10 cellular contexts compared by ENCODE assay signal in genomic region chr19:9786819-9787218, GRCh38. TPM values are rescaled to one million over a fixed set of nuclear protein-coding genes. Genes with fewer than 3 reads are reported as not detected.
DNase-seq lines count a peak whose midpoint lies in the region; ATAC-seq, FAIRE-seq and TF ChIP-seq lines count a peak whose summit lies in the region.
"Had no signal": no experiment of that assay in that cellular context is flagged by ENCODE, and none has a peak within 500 bp of the region (broad histone marks: within the 10 kb centered on the region; RNA-seq: fewer than 3 reads in every experiment).

No MANE protein-coding gene starts in this region.

- peaks cover 24 to 39% (median 32%) of the 10 kb centered on the region in 3 donors for H3K4me1 Mint-ChIP-seq in naive B cell

- H3K9me1 ChIP-seq in K562 (ENCODE audit: control insufficient read depth, insufficient read depth, low read length): no peaks in the 10 kb centered on the region

- no peak overlapping the region for H3K4me3 ChIP-seq in right atrium auricular region
- H3K4me3 ChIP-seq in K562: no peak overlapping the region
- H3K4me3 ChIP-seq in uterus: no peak overlapping the region
- H3K4me3 ChIP-seq in ovary: no peak overlapping the region

- WGBS in K562 (ENCODE audit: insufficient coverage, low coverage, missing lambda C conversion rate): 39% methylated on average over 8 of the region's 8 CpGs
- WGBS in ovary, 3 donors: 90 to 97% (median 94%) methylated on average over 8 of the region's 8 CpGs

- H3K4me2 ChIP-seq in K562 (ENCODE audit: insufficient read depth, low read length): peak overlapping the region; percentile 70

- H2AFZ ChIP-seq in K562 (ENCODE audit: low read depth, low read length): peak overlapping the region; percentile 68

- FAIRE-seq in K562 (lab: Jason Lieb, UNC): peak; percentile 54
- FAIRE-seq: keratinocyte had no signal

- H3K27me3 ChIP-seq in right atrium auricular region: no peaks in the 10 kb centered on the region
- H3K27me3 ChIP-seq in K562 (ENCODE audit: control insufficient read depth in 2 of 2, insufficient read depth in 2 of 2, low read length in 2 of 2): no peaks in the 10 kb centered on the region
- H3K27me3 ChIP-seq in uterus: no peaks in the 10 kb centered on the region
- H3K27me3 ChIP-seq in ovary: no peaks in the 10 kb centered on the region

- peak overlapping the region in 7 of 8 donors; percentile 68 to 88 (median 76) for H3K4me3 Mint-ChIP-seq in naive B cell

- TF ChIP-seq EP300 in K562 (IDR thresholded peaks at IDR 0.05; ENCODE audit: low read length): no peak
- TF ChIP-seq EP300 in ovary (IDR thresholded peaks at IDR 0.05): no peak

- TF ChIP-seq POLR2A in K562 (conservative IDR thresholded peaks at IDR 0.05) (no peak), uterus (IDR thresholded peaks at IDR 0.05) (no peak), ovary (IDR thresholded peaks at IDR 0.05) (no peak)

- H3K36me3 ChIP-seq in right atrium auricular region (no peaks in the 10 kb centered on the region), K562 (ENCODE audit: control insufficient read depth, insufficient read depth, low read length) (no peaks in the 10 kb centered on the region), uterus (no peaks in the 10 kb centered on the region), ovary (no peaks in the 10 kb centered on the region)

- intact Hi-C loops in left ventricle myocardium superior (cut with micrococcal nuclease): no loop called here
- intact Hi-C loops in K562 (cut with micrococcal nuclease): no loop called here
- intact Hi-C loops in uterus (cut with DNase I; ENCODE audit: low total_unique reads): no loop called here
- intact Hi-C loops in ovary (cut with DNase I): loop anchor here in 3 of 4 donors (5.0 to 10.0 kb wide), 3 partner anchors 162 to 465 kb away; partner anchors contain the start of genes ZNF561 (in 2 of the 3) and ZNF559 (in 1 of the 3)

- H3K4me1 ChIP-seq in right atrium auricular region: peaks cover 0 to 24% of the 10 kb centered on the region in 2 donors
- peaks cover 45 to 54% of the 10 kb centered on the region in 2 experiments for H3K4me1 ChIP-seq in K562 (replicated peaks in 1 of 2; ENCODE audit: control insufficient read depth in 2 of 2, insufficient read depth in 2 of 2, low read length in 2 of 2)
- H3K4me1 ChIP-seq in uterus: peaks cover 0 to 7% of the 10 kb centered on the region in 2 donors
- peaks cover 7% of the 10 kb centered on the region for H3K4me1 ChIP-seq in ovary (ENCODE audit: insufficient read depth)

- no peaks in the 10 kb centered on the region for H3K9me3 Mint-ChIP-seq in naive B cell

- no peak for DNase-seq in right atrium auricular region (ENCODE audit: low spot score)
- no peak for DNase-seq in left ventricle myocardium superior
- peak in 1 of 4 experiments; percentile 72 for DNase-seq in K562 (ENCODE audit: extremely low read depth in 1 of 4, low spot score in 3 of 4)
- DNase-seq in naive B cell: no peak
- no peak for DNase-seq in uterus
- DNase-seq in ovary: no peak
- DNase-seq: activated effector memory CD4-positive, alpha-beta T cell treated with Interleukin-2 at 50 U/mL for 16 hours had no signal

- H3K9me3 ChIP-seq in right atrium auricular region (no peaks in the 10 kb centered on the region), K562 (replicated peaks; ENCODE audit: control insufficient read depth, insufficient read depth, low read depth, low read length) (no peaks in the 10 kb centered on the region), uterus (no peaks in the 10 kb centered on the region), ovary (no peaks in the 10 kb centered on the region)

- TF ChIP-seq CTCF in right atrium auricular region (IDR thresholded peaks at IDR 0.05) (no peak), K562 (IDR thresholded peaks at IDR 0.05 in 2 of 3, conservative IDR thresholded peaks at IDR 0.05 in 1 of 3; ENCODE audit: insufficient read depth in 2 of 3, low read depth in 1 of 3, low read length in 3 of 3) (no peak), uterus (IDR thresholded peaks at IDR 0.05) (no peak), ovary (IDR thresholded peaks at IDR 0.05) (no peak)

- POLR2A ChIA-PET in K562 (lab: Yijun Ruan, JAX): no interaction called here

- H3K27ac Mint-ChIP-seq in naive B cell: peak overlapping the region in 3 of 6 donors; percentile 81 to 85 (median 82)

- CTCF ChIA-PET in K562 (lab: Yijun Ruan, JAX; ENCODE audit: low intra/inter-chr PET ratio): interaction anchor here (0.7 kb wide), 1 partner anchor 151 kb away, joined by 4 read pairs; no protein-coding TSS in a partner anchor

- no peaks in the 10 kb centered on the region for H4K20me1 ChIP-seq in K562 (replicated peaks; ENCODE audit: control insufficient read depth, insufficient read depth, low read length)

- no peaks in the 10 kb centered on the region for H3K36me3 Mint-ChIP-seq in naive B cell

- TF ChIP-seq RAD21 in K562 (CRISPR knock-in tag; conservative IDR thresholded peaks at IDR 0.05 in 1 of 2, IDR thresholded peaks at IDR 0.05 in 1 of 2): no peak

- ATAC-seq in left ventricle myocardium superior: no peak
- ATAC-seq in K562: no peak
- no peak for ATAC-seq in naive B cell (ENCODE audit: low read depth in 2 of 2)
- no peak for ATAC-seq in GM18502 (IDR thresholded peaks at IDR 0.05; ENCODE audit: poor library complexity, unreplicated experiment)
- no peak for ATAC-seq in GM19328 (IDR thresholded peaks at IDR 0.05; ENCODE audit: unreplicated experiment)

- peaks cover 5% of the 10 kb centered on the region; the same call in 2 of the 3 replicates for H3K79me2 ChIP-seq in K562 (ENCODE audit: control insufficient read depth, insufficient read depth, low read length)

- H3K27me3 Mint-ChIP-seq in naive B cell: no peaks in the 10 kb centered on the region

- BruUV-seq in K562 (replicated peaks; lab: Mats Ljungman, UMichigan): no TSS peak

- peak overlapping the region; percentile 71 to 83; a peak in 3 of 4 replicates for H3K9ac ChIP-seq in K562 (ENCODE audit: insufficient read depth in 1 of 2, low read depth in 2 of 2, low read length in 2 of 2)

- peak overlapping the region; percentile 90 to 96 for H3K27ac ChIP-seq in right atrium auricular region
- peak overlapping the region; percentile 96 for H3K27ac ChIP-seq in K562 (ENCODE audit: extremely low read depth, low read depth, low read length)
- peak overlapping the region; percentile 100 for H3K27ac ChIP-seq in uterus
- peak overlapping the region in 1 of 2 donors; percentile 98 for H3K27ac ChIP-seq in ovary

- in situ Hi-C loops in K562 (cut with MboI): no loop called here

RNA-seq across cellular contexts. Expression of gene ZNF846, which starts 18.3 kb away (rescaled TPM):
- total RNA-seq in right atrium auricular region (1 to 10 TPM; 8.0 to 8.4 TPM), left ventricle myocardium superior (10.8 TPM), K562 (2014; rRNA removed) (4.5 and 5.2 TPM in 2 replicates), K562 (2014; rRNA removed; fragmentation: Illumina TruSeq; extraction: Trizol) (8.5 and 8.6 TPM in 2 replicates), K562 (2015; rRNA removed; fragmentation: Illumina TruSeq; extraction: Trizol) (6.8 and 8.7 TPM in 2 replicates), K562 (2021) (5.1 and 7.8 TPM in 2 replicates), uterus (10 to 100 TPM; 15.0 to 71.0 (median 39.7) TPM), ovary (10 to 100 TPM; 12.6 to 31.0 (median 21.0) TPM)
- 16.6 and 37.0 TPM in 2 replicates for total RNA-seq in K562 (2011; cell fraction: chromatin; rRNA removed; ENCODE audit: low replicate concordance)
- 12.7 and 14.3 TPM in 2 replicates for total RNA-seq in K562 (2011; cell fraction: nucleolus; rRNA removed)
- total RNA-seq in K562 (2011; cell fraction: nucleoplasm; rRNA removed): 18.8 and 24.1 TPM in 2 replicates
- polyA plus RNA-seq in K562 (2011; rRNA removed) (6.0 and 8.5 TPM in 2 replicates), K562 (2014; fragmentation: Illumina TruSeq; extraction: Trizol) (6.2 and 6.8 TPM in 2 replicates), K562 (2014; fragmentation: Nextera tagmentation; extraction: Ambion mirVana) (1 to 10 TPM; 4.1 to 4.5 TPM), K562 (2014; rRNA removed) (8.6 and 11.1 TPM in 2 replicates), naive B cell (ENCODE audit: low read depth in 6 of 6) (10 to 100 TPM in 1 of 6 donors, 1 to 10 TPM in 4, not detected in 1; 5.2 to 12.0 (median 6.6) TPM), ovary (10 to 100 TPM; 10.6 to 20.3 TPM)
- 3.3 and 4.8 TPM in 2 replicates for polyA plus RNA-seq in K562 (2011; cell fraction: cytosol; rRNA removed)
- 8.7 and 13.1 TPM in 2 replicates for polyA plus RNA-seq in K562 (2011; cell fraction: nucleus; rRNA removed)
- polyA plus RNA-seq in K562 (2012): 7.9 and 10.4 TPM in 2 replicates
- 9.9 and 11.9 TPM in 2 replicates for polyA minus RNA-seq in K562 (2011; rRNA and poly(A)+ RNA removed)
- 2.0 and 4.5 TPM in 2 replicates for polyA minus RNA-seq in K562 (2011; cell fraction: cytosol; rRNA and poly(A)+ RNA removed)
- polyA minus RNA-seq in K562 (2011; cell fraction: nucleus; rRNA and poly(A)+ RNA removed): 9.2 and 10.4 TPM in 2 replicates

RNA-seq across cellular contexts. Expression of gene FBXL12, which starts 32.1 kb away (rescaled TPM):
- total RNA-seq in right atrium auricular region: 10 to 100 TPM; 10.2 to 15.8 TPM
- total RNA-seq in left ventricle myocardium superior: 11.2 TPM
- total RNA-seq in K562 (2011; cell fraction: chromatin; rRNA removed; ENCODE audit: low replicate concordance): 51.6 and 99.0 TPM in 2 replicates
- total RNA-seq in K562 (2011; cell fraction: nucleolus; rRNA removed): 82.6 and 111 TPM in 2 replicates
- 71.9 and 76.0 TPM in 2 replicates for total RNA-seq in K562 (2011; cell fraction: nucleoplasm; rRNA removed)
- total RNA-seq in K562 (2014; rRNA removed): 28.4 and 36.6 TPM in 2 replicates
- 11.8 and 12.8 TPM in 2 replicates for total RNA-seq in K562 (2014; rRNA removed; fragmentation: Illumina TruSeq; extraction: Trizol)
- total RNA-seq in K562 (2015; rRNA removed; fragmentation: Illumina TruSeq; extraction: Trizol): 20.0 and 20.1 TPM in 2 replicates
- 37.1 and 37.7 TPM in 2 replicates for total RNA-seq in K562 (2021)
- 27.1 and 34.2 TPM in 2 replicates for polyA plus RNA-seq in K562 (2011; rRNA removed)
- polyA plus RNA-seq in K562 (2011; cell fraction: cytosol; rRNA removed): 35.0 and 92.1 TPM in 2 replicates
- 50.1 and 90.2 TPM in 2 replicates for polyA plus RNA-seq in K562 (2011; cell fraction: nucleus; rRNA removed)
- polyA plus RNA-seq in K562 (2012): 28.2 and 35.5 TPM in 2 replicates
- 26.5 and 37.4 TPM in 2 replicates for polyA plus RNA-seq in K562 (2014; fragmentation: Illumina TruSeq; extraction: Trizol)
- 1 to 10 TPM; 2.7 to 3.9 TPM for polyA plus RNA-seq in K562 (2014; fragmentation: Nextera tagmentation; extraction: Ambion mirVana)
- polyA plus RNA-seq in K562 (2014; rRNA removed): 39.8 and 40.5 TPM in 2 replicates
- polyA minus RNA-seq in K562 (2011; rRNA and poly(A)+ RNA removed): 9.5 and 11.8 TPM in 2 replicates
- 18.6 and 19.3 TPM in 2 replicates for polyA minus RNA-seq in K562 (2011; cell fraction: cytosol; rRNA and poly(A)+ RNA removed)
- polyA minus RNA-seq in K562 (2011; cell fraction: nucleus; rRNA and poly(A)+ RNA removed): 32.0 and 33.4 TPM in 2 replicates
- polyA plus RNA-seq in naive B cell (ENCODE audit: low read depth in 6 of 6): 10 to 100 TPM; 12.6 to 24.7 (median 13.4) TPM
- total RNA-seq in uterus: 10 to 100 TPM in 3 of 4 donors, 1 to 10 TPM in 1; 8.2 to 25.4 (median 18.6) TPM
- 10 to 100 TPM; 22.3 to 34.4 (median 27.7) TPM for total RNA-seq in ovary
- 10 to 100 TPM; 18.3 to 24.0 TPM for polyA plus RNA-seq in ovary

RNA-seq across cellular contexts. Expression of gene UBL5, which starts 40.9 kb away (rescaled TPM):
- total RNA-seq in right atrium auricular region (100 to 1,000 TPM; 677 to 684 TPM), left ventricle myocardium superior (580 TPM), K562 (2014; rRNA removed) (424 and 564 TPM in 2 replicates), K562 (2014; rRNA removed; fragmentation: Illumina TruSeq; extraction: Trizol) (465 and 492 TPM in 2 replicates), K562 (2015; rRNA removed; fragmentation: Illumina TruSeq; extraction: Trizol) (383 and 410 TPM in 2 replicates), K562 (2021) (489 and 520 TPM in 2 replicates), uterus (1,000 to 10,000 TPM in 1 of 4 donors, 100 to 1,000 TPM in 3; 180 to 1,153 (median 222) TPM), ovary (100 to 1,000 TPM; 217 to 412 (median 255) TPM)
- 39.7 and 67.9 TPM in 2 replicates for total RNA-seq in K562 (2011; cell fraction: chromatin; rRNA removed; ENCODE audit: low replicate concordance)
- total RNA-seq in K562 (2011; cell fraction: nucleolus; rRNA removed): 97.9 and 112 TPM in 2 replicates
- total RNA-seq in K562 (2011; cell fraction: nucleoplasm; rRNA removed): 87.5 and 111 TPM in 2 replicates
- polyA plus RNA-seq in K562 (2011; rRNA removed) (833 and 989 TPM in 2 replicates), K562 (2014; fragmentation: Illumina TruSeq; extraction: Trizol) (602 and 613 TPM in 2 replicates), K562 (2014; fragmentation: Nextera tagmentation; extraction: Ambion mirVana) (1,000 to 10,000 TPM in 1 of 2 experiments, 100 to 1,000 TPM in 1; 995 to 1,140 TPM), K562 (2014; rRNA removed) (1,210 and 1,266 TPM in 2 replicates), naive B cell (ENCODE audit: low read depth in 6 of 6) (100 to 1,000 TPM; 401 to 570 (median 499) TPM), ovary (100 to 1,000 TPM; 315 to 492 TPM)
- 727 and 1,456 TPM in 2 replicates for polyA plus RNA-seq in K562 (2011; cell fraction: cytosol; rRNA removed)
- 352 and 598 TPM in 2 replicates for polyA plus RNA-seq in K562 (2011; cell fraction: nucleus; rRNA removed)
- 383 and 1,143 TPM in 2 replicates for polyA plus RNA-seq in K562 (2012)
- polyA minus RNA-seq in K562 (2011; rRNA and poly(A)+ RNA removed): 303 and 304 TPM in 2 replicates
- 86.1 and 91.4 TPM in 2 replicates for polyA minus RNA-seq in K562 (2011; cell fraction: cytosol; rRNA and poly(A)+ RNA removed)
- 33.3 and 49.1 TPM in 2 replicates for polyA minus RNA-seq in K562 (2011; cell fraction: nucleus; rRNA and poly(A)+ RNA removed)

RNA-seq across cellular contexts. Expression of gene PIN1, which starts 48.3 kb away (rescaled TPM):
- total RNA-seq in right atrium auricular region: 100 to 1,000 TPM; 111 to 125 TPM
- 92.8 TPM for total RNA-seq in left ventricle myocardium superior
- 28.9 and 74.2 TPM in 2 replicates for total RNA-seq in K562 (2011; cell fraction: chromatin; rRNA removed; ENCODE audit: low replicate concordance)
- total RNA-seq in K562 (2011; cell fraction: nucleolus; rRNA removed): 53.7 and 55.2 TPM in 2 replicates
- 39.3 and 42.7 TPM in 2 replicates for total RNA-seq in K562 (2011; cell fraction: nucleoplasm; rRNA removed)
- 178 and 240 TPM in 2 replicates for total RNA-seq in K562 (2014; rRNA removed)
- 16.7 and 24.2 TPM in 2 replicates for total RNA-seq in K562 (2014; rRNA removed; fragmentation: Illumina TruSeq; extraction: Trizol)
- 55.8 and 60.9 TPM in 2 replicates for total RNA-seq in K562 (2015; rRNA removed; fragmentation: Illumina TruSeq; extraction: Trizol)
- 97.6 and 104 TPM in 2 replicates for total RNA-seq in K562 (2021)
- 42.5 and 48.1 TPM in 2 replicates for polyA plus RNA-seq in K562 (2011; rRNA removed)
- polyA plus RNA-seq in K562 (2011; cell fraction: cytosol; rRNA removed): 72.1 and 158 TPM in 2 replicates
- polyA plus RNA-seq in K562 (2011; cell fraction: nucleus; rRNA removed): 44.6 and 79.3 TPM in 2 replicates
- 74.0 and 77.2 TPM in 2 replicates for polyA plus RNA-seq in K562 (2012)
- 19.6 and 58.2 TPM in 2 replicates for polyA plus RNA-seq in K562 (2014; fragmentation: Illumina TruSeq; extraction: Trizol)
- 1 to 10 TPM; 1.6 to 4.1 TPM for polyA plus RNA-seq in K562 (2014; fragmentation: Nextera tagmentation; extraction: Ambion mirVana)
- polyA plus RNA-seq in K562 (2014; rRNA removed): 131 and 180 TPM in 2 replicates
- 6.7 and 10.2 TPM in 2 replicates for polyA minus RNA-seq in K562 (2011; rRNA and poly(A)+ RNA removed)
- 21.9 and 23.9 TPM in 2 replicates for polyA minus RNA-seq in K562 (2011; cell fraction: cytosol; rRNA and poly(A)+ RNA removed)
- 14.3 and 14.9 TPM in 2 replicates for polyA minus RNA-seq in K562 (2011; cell fraction: nucleus; rRNA and poly(A)+ RNA removed)
- polyA plus RNA-seq in naive B cell (ENCODE audit: low read depth in 6 of 6): 100 to 1,000 TPM in 1 of 6 donors, 10 to 100 TPM in 5; 59.3 to 102 (median 68.3) TPM
- 10 to 100 TPM; 36.5 to 85.3 (median 56.9) TPM for total RNA-seq in uterus
- total RNA-seq in ovary: 10 to 100 TPM; 49.2 to 70.9 (median 61.0) TPM
- 10 to 100 TPM in 1 of 2 donors, 1 to 10 TPM in 1; 6.3 to 94.2 TPM for polyA plus RNA-seq in ovary

Comparison
In these comparisons a context has a peak if more than half of its experiments do, and no peak if none do; other contexts are left out.
1. intact Hi-C loops: an anchor here in ovary (5.0 to 10.0 kb wide); none called in left ventricle myocardium superior, K562 and uterus.